23 cellular contexts compared by ENCODE assay signal in the genomic region with DNA sequence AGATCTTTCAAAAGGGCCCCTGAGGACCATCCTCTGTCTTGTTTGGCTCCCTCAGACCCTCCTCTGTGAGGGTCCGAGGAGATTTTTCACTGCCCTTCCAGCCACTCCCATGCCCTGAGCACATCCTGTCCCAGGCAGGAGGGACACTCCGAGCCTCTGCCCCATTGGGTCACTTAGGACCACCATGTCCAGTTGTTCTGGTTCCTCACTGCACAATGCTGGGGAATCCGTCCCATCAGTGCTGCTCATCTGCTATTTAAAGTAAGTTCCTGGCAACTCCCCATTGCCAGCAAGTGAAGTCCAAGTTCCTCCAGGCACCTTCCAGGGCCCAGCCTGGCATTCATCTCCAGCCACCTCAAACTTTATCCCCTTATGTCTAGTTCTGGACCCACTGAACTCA.
DNase-seq lines count a peak whose midpoint lies in the region; ATAC-seq and TF ChIP-seq lines count a peak whose summit lies in the region.
"Had no signal": no experiment of that assay in that cellular context is flagged by ENCODE, and none has a peak within 500 bp of the region (broad histone marks: within the 10 kb centered on the region; RNA-seq: fewer than 3 reads in every experiment).

No MANE protein-coding gene starts in this region.

- H3K36me3 ChIP-seq in gastrocnemius medialis, result no peaks in the 10 kb centered on the region
- H3K36me3 ChIP-seq in naive thymus-derived CD4-positive, alpha-beta T cell (ENCODE audit: control insufficient read depth in 2 of 3, insufficient read depth in 3 of 3, low read length in 3 of 3), result no peaks in the 10 kb centered on the region
- H3K36me3 ChIP-seq: BE2C had no signal

- CTCF ChIA-PET in activated CD8-positive, alpha-beta memory T cell treated with anti-CD3 and anti-CD28 coated beads, Interleukin-2, amount 10 ng/mL, durations not matched to agents 7 days and 5 days (lab: Charles Lee), result no interaction called here
- CTCF ChIA-PET in naive thymus-derived CD4-positive, alpha-beta T cell (lab: Charles Lee), result no interaction called here

- no peaks in the 10 kb centered on the region for H3K27me3 Mint-ChIP-seq in activated CD8-positive, alpha-beta memory T cell treated with anti-CD3 and anti-CD28 coated beads, Interleukin-2, amount 10 ng/mL, durations not matched to agents 7 days and 5 days
- H3K27me3 Mint-ChIP-seq in naive thymus-derived CD4-positive, alpha-beta T cell, result peaks cover 0 to 39% (median 25%) of the 10 kb centered on the region in 5 donors
- H3K27me3 Mint-ChIP-seq: CD4-positive, CD25-positive, alpha-beta regulatory T cell had no signal

- TF ChIP-seq CTCF in gastrocnemius medialis (IDR thresholded peaks at IDR 0.05 in 4 of 5, conservative IDR thresholded peaks at IDR 0.05 in 1 of 5), result no peak

- TF ChIP-seq POLR2A in gastrocnemius medialis (IDR thresholded peaks at IDR 0.05), result peak in 1 of 2 donors; percentile 45

- peaks cover 0 to 3% (median 0%) of the 10 kb centered on the region in 3 donors for H3K27me3 ChIP-seq in gastrocnemius medialis
- no peaks in the 10 kb centered on the region for H3K27me3 ChIP-seq in naive thymus-derived CD4-positive, alpha-beta T cell (ENCODE audit: control insufficient read depth in 2 of 2, insufficient read depth in 2 of 2, low read length in 2 of 2)
- H3K27me3 ChIP-seq: BE2C had no signal

- H3K4me1 Mint-ChIP-seq in activated CD8-positive, alpha-beta memory T cell treated with anti-CD3 and anti-CD28 coated beads, Interleukin-2, amount 10 ng/mL, durations not matched to agents 7 days and 5 days, result no peaks in the 10 kb centered on the region
- H3K4me1 Mint-ChIP-seq in stimulated activated effector memory CD8-positive, alpha-beta T cell treated with anti-CD3 and anti-CD28 coated beads, Interleukin-12 subunit alpha, Interleukin-12 subunit beta, amount 100 ng/mL, for 72 hours, result no peaks in the 10 kb centered on the region
- H3K4me1 Mint-ChIP-seq in naive thymus-derived CD4-positive, alpha-beta T cell, result peaks cover 0 to 5% (median 0%) of the 10 kb centered on the region in 7 donors
- H3K4me1 Mint-ChIP-seq: CD4-positive, CD25-positive, alpha-beta regulatory T cell; CD8-positive, alpha-beta memory T cell had no signal

- peak; percentile 33 for DNase-seq in activated CD8-positive, alpha-beta memory T cell treated with anti-CD3 and anti-CD28 coated beads, Interleukin-2, amount 10 ng/mL, durations not matched to agents 7 days and 5 days
- no peak for DNase-seq in activated CD8-positive, alpha-beta memory T cell treated with anti-CD3 and anti-CD28 coated beads, Interleukin-2, amount 50 U/mL, for 4 hours
- DNase-seq in ecto neural progenitor cell (ENCODE audit: low spot score) (peak; percentile 21), islet precursor cell (peak; percentile 31), gastrocnemius medialis (peak; percentile 62 to 83), NCI-H1105 (lab: John Stamatoyannopoulos, UW) (no peak)
- DNase-seq in stimulated activated effector memory CD8-positive, alpha-beta T cell treated with anti-CD3 and anti-CD28 coated beads, Interleukin-12 subunit alpha, Interleukin-12 subunit beta, amount 100 ng/mL, for 72 hours (ENCODE audit: low spot score in 2 of 2), result no peak
- DNase-seq in naive thymus-derived CD4-positive, alpha-beta T cell, result no peak
- DNase-seq: BE2C; C1 segment of cervical spinal cord; CD4-positive, CD25-positive, alpha-beta regulatory T cell; CD8-positive, alpha-beta memory T cell; COR-L47; DMS 273 treated with DMSO at 0.1 percent for 48 hours; DMS53; DND-41; EL; GOT3; H7; HFFc6 had no signal

- H3K27ac Mint-ChIP-seq in activated CD8-positive, alpha-beta memory T cell treated with anti-CD3 and anti-CD28 coated beads, Interleukin-2, amount 10 ng/mL, durations not matched to agents 7 days and 5 days, result no peak overlapping the region
- H3K27ac Mint-ChIP-seq in stimulated activated effector memory CD8-positive, alpha-beta T cell treated with anti-CD3 and anti-CD28 coated beads, Interleukin-12 subunit alpha, Interleukin-12 subunit beta, amount 100 ng/mL, for 72 hours, result no peak overlapping the region
- no peak overlapping the region for H3K27ac Mint-ChIP-seq in naive thymus-derived CD4-positive, alpha-beta T cell
- H3K27ac Mint-ChIP-seq: CD4-positive, CD25-positive, alpha-beta regulatory T cell; CD8-positive, alpha-beta memory T cell; HFFc6 had no signal

- H3K9me3 ChIP-seq in gastrocnemius medialis, result no peaks in the 10 kb centered on the region
- H3K9me3 ChIP-seq in naive thymus-derived CD4-positive, alpha-beta T cell (ENCODE audit: control insufficient read depth in 2 of 3, low read length in 3 of 3), result no peaks in the 10 kb centered on the region
- H3K9me3 ChIP-seq: BE2C had no signal

- peak overlapping the region; percentile 17 to 58 (median 32) for H3K4me3 ChIP-seq in gastrocnemius medialis
- no peak overlapping the region for H3K4me3 ChIP-seq in naive thymus-derived CD4-positive, alpha-beta T cell (ENCODE audit: low read length)
- H3K4me3 ChIP-seq: GM12878 had no signal

- intact Hi-C loops in gastrocnemius medialis (cut with DNase I; ENCODE audit: low total_unique reads), result loop anchor here (2.0 kb wide), 1 partner anchor 43 kb away; no protein-coding TSS in a partner anchor
- intact Hi-C loops in naive thymus-derived CD4-positive, alpha-beta T cell (cut with micrococcal nuclease), result no loop called here

- POLR2A ChIA-PET in naive thymus-derived CD4-positive, alpha-beta T cell (lab: Charles Lee), result no interaction called here

- no peaks in the 10 kb centered on the region for H3K36me3 Mint-ChIP-seq in activated CD8-positive, alpha-beta memory T cell treated with anti-CD3 and anti-CD28 coated beads, Interleukin-2, amount 10 ng/mL, durations not matched to agents 7 days and 5 days
- no peaks in the 10 kb centered on the region for H3K36me3 Mint-ChIP-seq in stimulated activated effector memory CD8-positive, alpha-beta T cell treated with anti-CD3 and anti-CD28 coated beads, Interleukin-12 subunit alpha, Interleukin-12 subunit beta, amount 100 ng/mL, for 72 hours
- peaks cover 0 to 4% (median 0%) of the 10 kb centered on the region in 5 donors for H3K36me3 Mint-ChIP-seq in naive thymus-derived CD4-positive, alpha-beta T cell
- H3K36me3 Mint-ChIP-seq: CD4-positive, CD25-positive, alpha-beta regulatory T cell; CD8-positive, alpha-beta memory T cell had no signal

- peaks cover 0 to 65% of the 10 kb centered on the region in 2 donors for H3K4me1 ChIP-seq in gastrocnemius medialis
- H3K4me1 ChIP-seq in naive thymus-derived CD4-positive, alpha-beta T cell (ENCODE audit: control insufficient read depth in 2 of 2, insufficient read depth in 2 of 2, low read length in 2 of 2), result no peaks in the 10 kb centered on the region

- H3K4me3 Mint-ChIP-seq in activated CD8-positive, alpha-beta memory T cell treated with anti-CD3 and anti-CD28 coated beads, Interleukin-2, amount 10 ng/mL, durations not matched to agents 7 days and 5 days, result no peak overlapping the region
- no peak overlapping the region for H3K4me3 Mint-ChIP-seq in stimulated activated effector memory CD8-positive, alpha-beta T cell treated with anti-CD3 and anti-CD28 coated beads, Interleukin-12 subunit alpha, Interleukin-12 subunit beta, amount 100 ng/mL, for 72 hours
- H3K4me3 Mint-ChIP-seq in naive thymus-derived CD4-positive, alpha-beta T cell, result no peak overlapping the region
- H3K4me3 Mint-ChIP-seq: CD4-positive, CD25-positive, alpha-beta regulatory T cell; CD8-positive, alpha-beta memory T cell; HFFc6 had no signal

- H3K9me3 Mint-ChIP-seq in activated CD8-positive, alpha-beta memory T cell treated with anti-CD3 and anti-CD28 coated beads, Interleukin-2, amount 10 ng/mL, durations not matched to agents 7 days and 5 days (ENCODE audit: low read depth), result no peaks in the 10 kb centered on the region
- peaks cover 2% of the 10 kb centered on the region for H3K9me3 Mint-ChIP-seq in stimulated activated effector memory CD8-positive, alpha-beta T cell treated with anti-CD3 and anti-CD28 coated beads, Interleukin-12 subunit alpha, Interleukin-12 subunit beta, amount 100 ng/mL, for 72 hours
- H3K9me3 Mint-ChIP-seq in naive thymus-derived CD4-positive, alpha-beta T cell, result peaks cover 0 to 21% (median 3%) of the 10 kb centered on the region in 11 donors

- in situ Hi-C loops in gastrocnemius medialis (cut with MboI; ENCODE audit: low sequenced_read_pairs in 4 of 4), result no loop called here

- ATAC-seq in activated CD8-positive, alpha-beta memory T cell treated with anti-CD3 and anti-CD28 coated beads, Interleukin-2, amount 10 ng/mL, durations not matched to agents 7 days and 5 days, result no peak
- ATAC-seq in gastrocnemius medialis, result peak; percentile 66 to 74
- ATAC-seq in stimulated activated effector memory CD8-positive, alpha-beta T cell treated with anti-CD3 and anti-CD28 coated beads, Interleukin-12 subunit alpha, Interleukin-12 subunit beta, amount 100 ng/mL, for 72 hours, result no peak
- no peak for ATAC-seq in naive thymus-derived CD4-positive, alpha-beta T cell
- ATAC-seq: GM12878, HCT116 had no signal

- peak overlapping the region; percentile 66 to 93 (median 84) for H3K27ac ChIP-seq in gastrocnemius medialis
- H3K27ac ChIP-seq in naive thymus-derived CD4-positive, alpha-beta T cell (ENCODE audit: low read depth, low read length), result no peak overlapping the region
- H3K27ac ChIP-seq: HL-60 had no signal

Comparison
In these comparisons a context has a peak if more than half of its experiments do, and no peak if none do; other contexts are left out.
1. DNase-seq: peak in activated CD8-positive, alpha-beta memory T cell treated with anti-CD3 and anti-CD28 coated beads, Interleukin-2, amount 10 ng/mL, durations not matched to agents 7 days and 5 days (single experiment), ecto neural progenitor cell (single experiment), islet precursor cell (single experiment) and gastrocnemius medialis (2 of 2); none in activated CD8-positive, alpha-beta memory T cell treated with anti-CD3 and anti-CD28 coated beads, Interleukin-2, amount 50 U/mL, for 4 hours (single experiment), stimulated activated effector memory CD8-positive, alpha-beta T cell treated with anti-CD3 and anti-CD28 coated beads, Interleukin-12 subunit alpha, Interleukin-12 subunit beta, amount 100 ng/mL, for 72 hours (0 of 2), naive thymus-derived CD4-positive, alpha-beta T cell (0 of 9) and NCI-H1105 (single experiment).
2. ATAC-seq: peak in gastrocnemius medialis (2 of 2); none in activated CD8-positive, alpha-beta memory T cell treated with anti-CD3 and anti-CD28 coated beads, Interleukin-2, amount 10 ng/mL, durations not matched to agents 7 days and 5 days (single experiment), stimulated activated effector memory CD8-positive, alpha-beta T cell treated with anti-CD3 and anti-CD28 coated beads, Interleukin-12 subunit alpha, Interleukin-12 subunit beta, amount 100 ng/mL, for 72 hours (single experiment) and naive thymus-derived CD4-positive, alpha-beta T cell (single experiment).